1 cellular context compared by ENCODE assay signal in the genomic region with DNA sequence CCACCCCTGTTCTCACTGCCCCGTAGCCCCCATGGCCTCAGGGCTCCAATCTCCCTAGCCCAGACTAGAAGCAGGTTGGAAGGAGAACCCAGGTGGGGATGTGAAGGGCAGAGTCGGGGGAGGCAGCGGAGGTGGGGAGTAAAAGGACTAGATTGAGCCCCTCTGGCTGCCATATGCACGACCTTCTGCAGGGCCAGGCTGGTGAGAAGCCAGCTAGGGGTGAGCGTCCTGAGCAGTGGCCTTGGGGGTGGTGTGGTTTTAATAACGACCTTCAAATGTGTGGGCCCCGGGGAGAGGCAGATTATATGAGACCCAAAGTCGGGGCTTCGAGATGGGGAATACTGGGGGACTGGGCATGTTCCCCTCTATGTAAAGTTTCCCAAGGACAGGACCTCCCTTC.
TF ChIP-seq lines count a peak whose summit lies in the region.

No MANE protein-coding gene starts in this region.

TF ChIP-seq in H1, 55 proteins besides CTCF, POLR2A, EP300 and RAD21 (continued from another document):
- TF ChIP-seq, protein P1, sequence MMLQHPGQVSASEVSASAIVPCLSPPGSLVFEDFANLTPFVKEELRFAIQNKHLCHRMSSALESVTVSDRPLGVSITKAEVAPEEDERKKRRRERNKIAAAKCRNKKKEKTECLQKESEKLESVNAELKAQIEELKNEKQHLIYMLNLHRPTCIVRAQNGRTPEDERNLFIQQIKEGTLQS (IDR thresholded peaks at IDR 0.05; ENCODE audit: insufficient read depth, low read depth, low read length), result no peak
